ENCODE assay signal across 9 cellular contexts in the genomic region with DNA sequence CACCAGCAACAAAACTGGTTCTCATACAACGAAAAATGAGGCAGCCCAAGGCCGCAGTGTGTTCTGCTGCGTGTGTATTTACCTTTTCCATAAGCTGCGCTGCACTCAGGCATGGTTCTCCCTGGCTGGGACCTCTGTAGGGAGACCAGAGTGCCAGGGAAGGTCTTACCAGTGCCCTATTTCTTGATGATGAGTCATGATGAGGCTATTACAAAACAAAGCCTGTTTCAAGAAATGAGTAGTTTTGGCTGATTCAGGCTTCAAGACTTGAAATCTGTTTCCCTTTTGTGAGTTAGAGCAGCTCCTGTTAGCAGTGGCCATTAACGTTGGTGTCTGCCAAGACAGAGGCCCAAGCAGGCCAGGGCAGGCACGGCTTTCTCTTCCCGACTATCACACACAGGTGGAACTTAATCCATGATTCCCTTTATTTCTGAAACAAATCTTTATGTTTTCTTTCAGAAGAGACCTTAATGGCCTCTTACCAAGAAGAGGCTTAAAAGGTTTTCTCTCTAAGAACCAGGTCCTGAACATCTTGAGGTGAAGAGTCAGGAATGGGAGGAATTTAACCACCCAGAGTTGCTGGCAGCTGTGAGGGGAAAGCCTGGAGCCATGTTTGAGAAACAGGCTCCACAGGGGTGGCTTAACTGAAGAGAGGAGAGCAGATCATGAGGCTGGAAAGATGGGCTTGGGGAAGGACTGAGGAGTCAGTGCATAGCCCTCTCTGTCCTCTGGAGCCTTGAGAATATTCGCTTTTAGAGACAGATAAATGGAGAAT. TPM values are rescaled to one million over a fixed set of nuclear protein-coding genes. Genes with fewer than 3 reads are reported as not detected.
DNase-seq lines count a peak whose midpoint lies in the region; ATAC-seq and TF ChIP-seq lines count a peak whose summit lies in the region.
"Had no signal": no experiment of that assay in that cellular context is flagged by ENCODE, and none has a peak within 500 bp of the region (broad histone marks: within the 10 kb centered on the region; RNA-seq: fewer than 3 reads in every experiment).

No MANE protein-coding gene starts in this region.

- no peaks in the 10 kb centered on the region for H3K36me3 Mint-ChIP-seq in CD4-positive, alpha-beta T cell (ENCODE audit: low read depth)

- WGBS in esophagus squamous epithelium, 2 donors: 29 to 40% methylated on average over 7 to 8 of the region's 8 CpGs
- WGBS in suprapubic skin: 45% methylated on average over 8 of the region's 8 CpGs

- H3K27me3 Mint-ChIP-seq in CD4-positive, alpha-beta T cell: peaks cover 73% of the 10 kb centered on the region

- H3K9me3 ChIP-seq in esophagus squamous epithelium (no peaks in the 10 kb centered on the region), suprapubic skin (no peaks in the 10 kb centered on the region)
- no peaks in the 10 kb centered on the region for H3K9me3 ChIP-seq in CD4-positive, alpha-beta T cell (ENCODE audit: control insufficient read depth, low read length)

- peak overlapping the region; percentile 98 for H3K27ac ChIP-seq in RWPE1
- H3K27ac ChIP-seq in esophagus squamous epithelium: peak overlapping the region; percentile 69 to 78 (median 72)
- H3K27ac ChIP-seq in suprapubic skin: peak overlapping the region; percentile 53
- no peak overlapping the region for H3K27ac ChIP-seq in CD4-positive, alpha-beta T cell (ENCODE audit: low read depth, low read length)

- TF ChIP-seq EP300 in suprapubic skin (IDR thresholded peaks at IDR 0.05): no peak

- H3K36me3 ChIP-seq in esophagus squamous epithelium: no peaks in the 10 kb centered on the region
- H3K36me3 ChIP-seq in suprapubic skin: no peaks in the 10 kb centered on the region

- intact Hi-C loops in esophagus squamous epithelium (cut with DNase I): no loop called here
- intact Hi-C loops in CD4-positive, alpha-beta T cell (cut with DNase I, micrococcal nuclease): no loop called here

- peak; percentile 89 for DNase-seq in HCEC 1CT
- peak; percentile 92 for DNase-seq in RWPE1 (ENCODE audit: low spot score)
- DNase-seq in esophagus squamous epithelium (lab: John Stamatoyannopoulos, UW): no peak
- DNase-seq in suprapubic skin (ENCODE audit: low spot score in 2 of 2): no peak
- no peak for DNase-seq in central memory CD4-positive, alpha-beta T cell
- DNase-seq in left lobe of liver (ENCODE audit: low spot score): no peak
- no peak for DNase-seq in CD4-positive, alpha-beta T cell
- no peak for DNase-seq in NCI-H1694 (lab: John Stamatoyannopoulos, UW)
- DNase-seq: activated B cell treated with CpG ODN at 0.5 μM for 24 hours had no signal

- H3K27ac Mint-ChIP-seq in CD4-positive, alpha-beta T cell: no peak overlapping the region
- H3K27ac Mint-ChIP-seq: activated B cell treated with CpG ODN at 0.5 μM for 24 hours had no signal

- H3K9me3 Mint-ChIP-seq in CD4-positive, alpha-beta T cell: no peaks in the 10 kb centered on the region
- H3K9me3 Mint-ChIP-seq: activated B cell treated with CpG ODN at 0.5 μM for 24 hours had no signal

- H3K4me1 Mint-ChIP-seq in CD4-positive, alpha-beta T cell (ENCODE audit: low read depth): peaks cover 8% of the 10 kb centered on the region

- H3K4me1 ChIP-seq in esophagus squamous epithelium: peaks cover 31 to 98% (median 54%) of the 10 kb centered on the region in 3 donors
- H3K4me1 ChIP-seq in suprapubic skin: peaks cover 64% of the 10 kb centered on the region

- POLR2A ChIA-PET in RWPE1 (lab: Yijun Ruan, JAX; ENCODE audit: low non-redundant PET): no interaction called here
- POLR2A ChIA-PET in CD4-positive, alpha-beta T cell (lab: Charles Lee): no interaction called here

- CTCF ChIA-PET in RWPE1 (lab: Yijun Ruan, JAX): interaction anchor here (1.0 to 1.1 kb wide), 2 partner anchors 16 to 31 kb away, joined by 3 to 8 read pairs; no protein-coding TSS in a partner anchor
- CTCF ChIA-PET in CD4-positive, alpha-beta T cell (lab: Charles Lee): no interaction called here

- no peak for TF ChIP-seq CTCF in RWPE1 (conservative IDR thresholded peaks at IDR 0.05; ENCODE audit: low read depth)
- TF ChIP-seq CTCF in esophagus squamous epithelium (IDR thresholded peaks at IDR 0.05): no peak
- no peak for TF ChIP-seq CTCF in suprapubic skin (IDR thresholded peaks at IDR 0.05)
- TF ChIP-seq CTCF in CD4-positive, alpha-beta T cell (IDR thresholded peaks at IDR 0.05): no peak

- H3K4me3 Mint-ChIP-seq in CD4-positive, alpha-beta T cell: no peak overlapping the region
- H3K4me3 Mint-ChIP-seq: activated B cell treated with CpG ODN at 0.5 μM for 24 hours had no signal

- peaks cover 0 to 38% (median 0%) of the 10 kb centered on the region in 4 donors for H3K27me3 ChIP-seq in esophagus squamous epithelium
- H3K27me3 ChIP-seq in suprapubic skin: peaks cover 30% of the 10 kb centered on the region
- peaks cover 53% of the 10 kb centered on the region for H3K27me3 ChIP-seq in CD4-positive, alpha-beta T cell (ENCODE audit: control insufficient read depth, insufficient read depth, low read length)

- ATAC-seq in left lobe of liver: no peak
- no peak for ATAC-seq in CD4-positive, alpha-beta T cell (ENCODE audit: poor library complexity)

- TF ChIP-seq POLR2A in esophagus squamous epithelium (IDR thresholded peaks at IDR 0.05) (no peak), suprapubic skin (IDR thresholded peaks at IDR 0.05) (no peak)

- H3K4me3 ChIP-seq in esophagus squamous epithelium (no peak overlapping the region), suprapubic skin (no peak overlapping the region)

RNA-seq across cellular contexts. Expression of a gene that starts 41.4 kb away (rescaled TPM):
- total RNA-seq in esophagus squamous epithelium (under 1 TPM in 3 of 4 donors, not detected in 1; under 0.01 to 0.18 (median 0.08) TPM), suprapubic skin (under 1 TPM in 1 of 4 donors, not detected in 3; 0.08 TPM), left lobe of liver (not detected)
- under 1 TPM in 1 of 2 experiments, not detected in 1; 0.11 TPM for total RNA-seq in CD4-positive, alpha-beta T cell
- total RNA-seq: activated B cell treated with CpG ODN at 0.5 μM for 24 hours had no signal

RNA-seq across cellular contexts. Expression of a gene that starts 42.2 kb away (rescaled TPM):
- total RNA-seq in esophagus squamous epithelium (not detected), suprapubic skin (not detected), left lobe of liver (not detected)
- total RNA-seq in CD4-positive, alpha-beta T cell: not detected
- total RNA-seq: activated B cell treated with CpG ODN at 0.5 μM for 24 hours had no signal

RNA-seq across cellular contexts. Expression of a gene that starts 46.4 kb away (rescaled TPM):
- under 1 TPM in 2 of 4 donors, not detected in 2; 0.44 to 0.57 TPM for total RNA-seq in esophagus squamous epithelium
- total RNA-seq in suprapubic skin: not detected
- not detected for total RNA-seq in left lobe of liver
- total RNA-seq in CD4-positive, alpha-beta T cell: under 1 TPM in 1 of 2 experiments, not detected in 1; 0.08 TPM
- total RNA-seq: activated B cell treated with CpG ODN at 0.5 μM for 24 hours had no signal

Comparison
In these comparisons a context has a peak if more than half of its experiments do, and no peak if none do; other contexts are left out.
1. DNase-seq: peak in HCEC 1CT (single experiment) and RWPE1 (single experiment); none in esophagus squamous epithelium (single experiment), suprapubic skin (0 of 2), central memory CD4-positive, alpha-beta T cell (single experiment), left lobe of liver (single experiment), CD4-positive, alpha-beta T cell (0 of 10) and NCI-H1694 (single experiment).